In the genomic region with DNA sequence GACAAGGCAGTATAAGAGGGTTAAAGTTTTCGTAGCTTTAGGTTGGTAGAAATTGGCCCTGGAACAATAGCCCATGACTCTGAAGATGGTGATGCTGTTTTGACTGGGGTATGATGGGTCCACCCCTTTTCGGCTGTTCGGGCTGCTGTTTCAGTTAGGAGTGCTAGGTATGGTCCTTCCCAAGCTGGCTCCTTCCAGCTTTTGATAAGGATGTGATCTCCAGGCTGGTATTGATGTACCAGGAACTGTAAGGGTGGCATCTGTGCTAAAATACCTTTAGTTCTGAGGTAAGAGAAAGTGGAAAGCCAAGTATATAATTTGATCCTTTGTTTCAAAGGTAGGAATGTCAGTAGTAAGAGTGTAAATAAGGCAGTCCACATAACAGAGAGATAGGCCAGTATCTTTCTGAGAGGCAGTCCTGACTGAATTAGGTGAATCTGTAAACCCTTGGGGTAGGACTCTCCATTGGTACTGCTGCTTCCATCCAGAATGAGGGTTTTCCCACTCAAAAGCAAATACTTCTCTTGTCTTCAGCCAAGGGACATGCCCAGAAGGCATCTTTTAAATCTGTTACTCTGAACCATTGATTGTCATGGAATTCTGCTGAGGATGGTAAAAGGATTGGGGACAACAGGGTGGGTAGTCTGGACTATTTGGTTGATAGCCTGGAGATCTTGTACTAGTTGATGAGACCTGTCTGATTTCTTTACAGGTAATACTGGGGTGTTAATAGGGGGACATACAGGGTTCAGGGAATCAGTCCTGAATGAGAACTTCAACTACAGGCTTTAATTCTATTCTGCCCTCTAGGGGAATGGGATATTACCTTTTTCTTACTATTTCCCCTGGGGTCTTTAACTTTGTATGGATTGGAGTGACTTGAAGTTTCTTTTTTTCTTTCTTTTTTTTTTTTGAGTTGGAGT, we compare ENCODE assay signal across 8 cellular contexts. TPM values are rescaled to one million over a fixed set of nuclear protein-coding genes. Genes with fewer than 3 reads are reported as not detected.
A peak's percentile ranks its signal among the peaks of the same experiment; 100 is the strongest.
DNase-seq lines count a peak whose midpoint lies in the region; ATAC-seq and TF ChIP-seq lines count a peak whose summit lies in the region.

No MANE protein-coding gene starts in this region.

- CTCF ChIA-PET in Caco-2 (lab: Charles Lee) = no interaction called here

- TF ChIP-seq CTCF in Caco-2 (IDR thresholded peaks at IDR 0.05; ENCODE audit: insufficient read depth in 1 of 2, low read depth in 1 of 2, low read length in 1 of 2, severe bottlenecking in 1 of 2, unreplicated experiment in 1 of 2) = no peak

- peaks cover 84% of the 10 kb centered on the region for H3K36me3 ChIP-seq in Caco-2 (ENCODE audit: control insufficient read depth, insufficient read depth, low read length)
- peaks cover 100% of the 10 kb centered on the region for H3K36me3 ChIP-seq in mesodermal cell (ENCODE audit: control insufficient read depth, insufficient read depth, low read length)

- POLR2A ChIA-PET in Caco-2 (lab: Charles Lee) = interaction anchor here (0.7 kb wide), 1 partner anchor 15 kb away, joined by 6 read pairs; no protein-coding TSS in a partner anchor

- H3K4me1 ChIP-seq in Caco-2 (peaks cover 92% of the 10 kb centered on the region), mesodermal cell (ENCODE audit: control insufficient read depth, insufficient read depth, low read length, poor library complexity, severe bottlenecking) (peaks cover 8% of the 10 kb centered on the region)

- H3K4me3 Mint-ChIP-seq in Caco-2 (ENCODE audit: unreplicated experiment) = peak overlapping the region; percentile 81

- H3K27me3 ChIP-seq in Caco-2 (replicated peaks; ENCODE audit: control insufficient read depth, insufficient read depth, low read length) = no peaks in the 10 kb centered on the region

- H3K4me3 ChIP-seq in Caco-2 (ENCODE audit: low read depth, low read length) = no peak overlapping the region
- peak overlapping the region; percentile 89 for H3K4me3 ChIP-seq in mesodermal cell (ENCODE audit: extremely low read depth, insufficient read depth, low read length, poor library complexity, severe bottlenecking)

- peak overlapping the region; percentile 97 for H3K27ac Mint-ChIP-seq in Caco-2 (ENCODE audit: unreplicated experiment)
- H3K27ac Mint-ChIP-seq in activated naive CD4-positive, alpha-beta T cell treated with anti-CD3 and anti-CD28 coated beads, Interleukin-2, amount 50 U/mL, for 72 hours = peak overlapping the region; percentile 98 to 100

- no peak overlapping the region for H3K27ac ChIP-seq in mesodermal cell (ENCODE audit: low read depth, low read length, severe bottlenecking)

- H3K27me3 Mint-ChIP-seq in Caco-2 (ENCODE audit: insufficient read depth, unreplicated experiment) = peaks cover 5% of the 10 kb centered on the region

- peak; percentile 44 to 63 for DNase-seq in Caco-2
- DNase-seq in HT1080 (ENCODE audit: low read depth) = peak; percentile 48
- no peak for DNase-seq in activated naive CD4-positive, alpha-beta T cell treated with anti-CD3 and anti-CD28 coated beads, Interleukin-2, amount 50 U/mL, for 72 hours (ENCODE audit: low spot score in 2 of 2)
- DNase-seq in MV-4-11 (lab: John Stamatoyannopoulos, UW) = no peak
- no peak for DNase-seq in globus pallidus (ENCODE audit: low spot score)

- H3K9me3 ChIP-seq in Caco-2 (peaks cover 75% of the 10 kb centered on the region), mesodermal cell (ENCODE audit: control insufficient read depth, low read length) (peaks cover 48% of the 10 kb centered on the region)

- no TSS peak for BruUV-seq in Caco-2 (replicated peaks; lab: Mats Ljungman, UMichigan)

- peaks cover 100% of the 10 kb centered on the region for H3K36me3 Mint-ChIP-seq in Caco-2 (ENCODE audit: insufficient read depth, unreplicated experiment)
- peaks cover 93 to 100% of the 10 kb centered on the region in 2 donors for H3K36me3 Mint-ChIP-seq in activated naive CD4-positive, alpha-beta T cell treated with anti-CD3 and anti-CD28 coated beads, Interleukin-2, amount 50 U/mL, for 72 hours

- intact Hi-C loops in Caco-2 (cut with micrococcal nuclease; ENCODE audit: unreplicated experiment) = no loop called here

- peaks cover 94% of the 10 kb centered on the region for H3K4me1 Mint-ChIP-seq in Caco-2 (ENCODE audit: low read depth, unreplicated experiment)

- 64 to 86% methylated on average over 3 of the region's 3 CpGs for WGBS in mesodermal cell (ENCODE audit: insufficient coverage in 2 of 2), 2 experiments

- peaks cover 75% of the 10 kb centered on the region for H3K9me3 Mint-ChIP-seq in Caco-2 (ENCODE audit: unreplicated experiment)
- H3K9me3 Mint-ChIP-seq in activated naive CD4-positive, alpha-beta T cell treated with anti-CD3 and anti-CD28 coated beads, Interleukin-2, amount 50 U/mL, for 72 hours = peaks cover 0 to 9% of the 10 kb centered on the region in 2 donors

- no peak for ATAC-seq in activated naive CD4-positive, alpha-beta T cell treated with anti-CD3 and anti-CD28 coated beads, Interleukin-2, amount 50 U/mL, for 72 hours
- no peak for ATAC-seq in HG02840 (IDR thresholded peaks at IDR 0.05; ENCODE audit: low FRiP score, unreplicated experiment)
- ATAC-seq in HG03565 (IDR thresholded peaks at IDR 0.05; ENCODE audit: unreplicated experiment) = no peak

RNA-seq across cellular contexts. Expression of gene ZNFX1, which starts 6.1 kb away (rescaled TPM):
- total RNA-seq in Caco-2 (2022) = 34.0 and 34.7 TPM in 2 replicates
- 34.1 and 37.4 TPM in 2 replicates for total RNA-seq in HT1080 (2014; rRNA removed; shearing (Covaris generic))
- 15.3 and 18.9 TPM in 2 replicates for polyA plus RNA-seq in HT1080 (2015; cell fraction: cytosol; rRNA removed)
- 41.7 and 42.2 TPM in 2 replicates for polyA plus RNA-seq in HT1080 (2015; cell fraction: nucleus; rRNA removed)
- total RNA-seq in activated naive CD4-positive, alpha-beta T cell treated with anti-CD3 and anti-CD28 coated beads, Interleukin-2, amount 50 U/mL, for 72 hours = 10 to 100 TPM; 31.2 to 36.6 TPM
- polyA plus RNA-seq in mesodermal cell (2013, experiment 1 of 2) = 8.4 TPM
- polyA plus RNA-seq in mesodermal cell (2013, experiment 2 of 2) = 7.6 TPM

Comparison
In these comparisons a context has a peak if more than half of its experiments do, and no peak if none do; other contexts are left out.
1. DNase-seq: peak in Caco-2 (2 of 2) and HT1080 (single experiment); none in activated naive CD4-positive, alpha-beta T cell treated with anti-CD3 and anti-CD28 coated beads, Interleukin-2, amount 50 U/mL, for 72 hours (0 of 2), MV-4-11 (single experiment) and globus pallidus (single experiment).